Comparison of ENCODE assay signal across 19 cellular contexts in genomic region chr3:100063929-100064461, GRCh38. TPM values are rescaled to one million over a fixed set of nuclear protein-coding genes. Genes with fewer than 3 reads are reported as not detected.
DNase-seq lines count a peak whose midpoint lies in the region; ATAC-seq and TF ChIP-seq lines count a peak whose summit lies in the region.
"Had no signal": no experiment of that assay in that cellular context is flagged by ENCODE, and none has a peak within 500 bp of the region (broad histone marks: within the 10 kb centered on the region; RNA-seq: fewer than 3 reads in every experiment).

No MANE protein-coding gene starts in this region.

- H3K9ac ChIP-seq in smooth muscle cell (ENCODE audit: low read depth): peak overlapping the region; percentile 50
- H3K9ac ChIP-seq: BLaER1 treated with 17β-estradiol and CSF1 and Interleukin-3, amounts not matched to agents 10 nM and 100 nM had no signal

- intact Hi-C loops in left lung (cut with DNase I): no loop called here

- ATAC-seq in GM23338: no peak
- ATAC-seq in left lung: peak; percentile 32
- ATAC-seq: heart right ventricle had no signal

- WGBS in smooth muscle cell (ENCODE audit: low lambda C conversion rate): 38% methylated on average over 7 of the region's 7 CpGs

- DNase-seq in GM23338 (ENCODE audit: low spot score) (no peak), amniotic epithelial cell (ENCODE audit: low read depth) (peak; percentile 87), left lung (no peak), smooth muscle cell (lab: John Stamatoyannopoulos, UW; ENCODE audit: unreplicated experiment) (no peak), NCI-H2029 (lab: John Stamatoyannopoulos, UW) (no peak), AG08395 (ENCODE audit: low spot score) (no peak), inferior parietal cortex (ENCODE audit: extremely low spot score) (no peak), NCI-H1092 (lab: John Stamatoyannopoulos, UW) (no peak)
- DNase-seq: activated CD4-positive, alpha-beta T cell treated with anti-CD3 and anti-CD28 coated beads, Interleukin-2, amount 10 ng/mL, durations not matched to agents 7 days and 5 days; DMS153; heart right ventricle; Kasumi-1; NCI-H1436 treated with DMSO at 0.1 percent for 48 hours; NCI-H345; SHP77 treated with DMSO at 0.1 percent for 48 hours had no signal

- H3K27ac ChIP-seq in GM23338 (ENCODE audit: low read depth): no peak overlapping the region
- peak overlapping the region; percentile 48 to 70 for H3K27ac ChIP-seq in left lung
- H3K27ac ChIP-seq in smooth muscle cell (ENCODE audit: low read depth): peak overlapping the region; percentile 86
- H3K27ac ChIP-seq: BLaER1 treated with 17β-estradiol and CSF1 and Interleukin-3, amounts not matched to agents 10 nM and 100 nM had no signal

- H3K4me3 Mint-ChIP-seq in GM23338: no peak overlapping the region
- H3K4me3 Mint-ChIP-seq: activated CD4-positive, alpha-beta T cell treated with anti-CD3 and anti-CD28 coated beads, Interleukin-2, amount 10 ng/mL, durations not matched to agents 7 days and 5 days; central memory CD8-positive, alpha-beta T cell; T-helper 2 cell treated with Interferon-gamma antibody and Interleukin-4, amounts not matched to agents 5 μg/mL and 100 μg/mL, for 36 hours had no signal

- H3K4me2 ChIP-seq in GM23338: no peak overlapping the region
- peak overlapping the region; percentile 69 for H3K4me2 ChIP-seq in smooth muscle cell
- H3K4me2 ChIP-seq: BLaER1 treated with 17β-estradiol and CSF1 and Interleukin-3, amounts not matched to agents 10 nM and 100 nM had no signal

- H3K79me2 ChIP-seq in GM23338 (replicated peaks; ENCODE audit: insufficient read depth): no peaks in the 10 kb centered on the region
- no peaks in the 10 kb centered on the region for H3K79me2 ChIP-seq in smooth muscle cell (ENCODE audit: low read depth)

- H3F3A ChIP-seq in GM23338 (replicated peaks; ENCODE audit: low read depth): no peaks in the 10 kb centered on the region
- peaks cover 14% of the 10 kb centered on the region for H3F3A ChIP-seq in smooth muscle cell (ENCODE audit: low read depth)

- no peaks in the 10 kb centered on the region for H3K36me3 ChIP-seq in GM23338 (ENCODE audit: insufficient read depth)
- H3K36me3 ChIP-seq in left lung: no peaks in the 10 kb centered on the region
- H3K36me3 ChIP-seq in smooth muscle cell (ENCODE audit: low read depth): no peaks in the 10 kb centered on the region
- H3K36me3 ChIP-seq: heart right ventricle had no signal

- H3K27ac Mint-ChIP-seq in GM23338: peak overlapping the region; percentile 18; the same call in 1 of the 2 replicates
- H3K27ac Mint-ChIP-seq: activated CD4-positive, alpha-beta T cell treated with anti-CD3 and anti-CD28 coated beads, Interleukin-2, amount 10 ng/mL, durations not matched to agents 7 days and 5 days; progenitor cell of endocrine pancreas; T-helper 2 cell treated with Interferon-gamma antibody and Interleukin-4, amounts not matched to agents 5 μg/mL and 100 μg/mL, for 36 hours had no signal

- peaks cover 2% of the 10 kb centered on the region; the same call in 2 of the 3 replicates for H3K4me1 Mint-ChIP-seq in GM23338

- H3K36me3 Mint-ChIP-seq in GM23338 (ENCODE audit: low read depth): no peaks in the 10 kb centered on the region

- H3K27me3 ChIP-seq in GM23338 (ENCODE audit: insufficient read depth): no peaks in the 10 kb centered on the region
- no peaks in the 10 kb centered on the region for H3K27me3 ChIP-seq in left lung
- H3K27me3 ChIP-seq in smooth muscle cell (ENCODE audit: low read depth): no peaks in the 10 kb centered on the region
- H3K27me3 ChIP-seq: BLaER1 treated with 17β-estradiol and CSF1 and Interleukin-3, amounts not matched to agents 10 nM and 100 nM; heart right ventricle had no signal

- no peaks in the 10 kb centered on the region for H3K9me3 ChIP-seq in left lung
- H3K9me3 ChIP-seq in smooth muscle cell (replicated peaks; ENCODE audit: low read depth): no peaks in the 10 kb centered on the region
- H3K9me3 ChIP-seq: heart right ventricle had no signal

- TF ChIP-seq CTCF in GM23338 (conservative IDR thresholded peaks at IDR 0.05; ENCODE audit: low read depth in 2 of 2): no peak
- no peak for TF ChIP-seq CTCF in left lung (IDR thresholded peaks at IDR 0.05)
- TF ChIP-seq CTCF in smooth muscle cell (IDR thresholded peaks at IDR 0.05; ENCODE audit: borderline replicate concordance, insufficient read depth, poor library complexity, severe bottlenecking): no peak

- H3K4me3 ChIP-seq in GM23338: no peak overlapping the region
- no peak overlapping the region for H3K4me3 ChIP-seq in left lung
- H3K4me3 ChIP-seq in smooth muscle cell: no peak overlapping the region
- H3K4me3 ChIP-seq: BLaER1 treated with 17β-estradiol and CSF1 and Interleukin-3, amounts not matched to agents 10 nM and 100 nM; heart right ventricle had no signal

- H2AFZ ChIP-seq in GM23338: no peak overlapping the region
- H2AFZ ChIP-seq in smooth muscle cell (ENCODE audit: low read depth): peak overlapping the region; percentile 77

- no peaks in the 10 kb centered on the region for H4K20me1 ChIP-seq in GM23338 (replicated peaks; ENCODE audit: insufficient read depth)
- H4K20me1 ChIP-seq in smooth muscle cell (ENCODE audit: low read depth): no peaks in the 10 kb centered on the region

- H3K9me3 Mint-ChIP-seq in GM23338: no peaks in the 10 kb centered on the region
- H3K9me3 Mint-ChIP-seq: activated CD4-positive, alpha-beta T cell treated with anti-CD3 and anti-CD28 coated beads, Interleukin-2, amount 10 ng/mL, durations not matched to agents 7 days and 5 days; central memory CD8-positive, alpha-beta T cell; T-helper 2 cell treated with Interferon-gamma antibody and Interleukin-4, amounts not matched to agents 5 μg/mL and 100 μg/mL, for 36 hours had no signal

- H3K9me2 ChIP-seq in GM23338 (ENCODE audit: insufficient read depth): no peaks in the 10 kb centered on the region

- H3K4me1 ChIP-seq in GM23338 (ENCODE audit: insufficient read depth) (peaks cover 6% of the 10 kb centered on the region), left lung (peaks cover 1 to 34% of the 10 kb centered on the region in 2 donors), smooth muscle cell (ENCODE audit: low read depth) (peaks cover 20% of the 10 kb centered on the region)

- H3K27me3 Mint-ChIP-seq in GM23338 (ENCODE audit: insufficient read depth, low read depth, poor library complexity): peaks cover 3% of the 10 kb centered on the region
- H3K27me3 Mint-ChIP-seq: activated CD4-positive, alpha-beta T cell treated with anti-CD3 and anti-CD28 coated beads, Interleukin-2, amount 10 ng/mL, durations not matched to agents 7 days and 5 days; central memory CD8-positive, alpha-beta T cell; progenitor cell of endocrine pancreas had no signal

TF ChIP-seq in GM23338, 12 proteins besides CTCF, POLR2A, EP300 and RAD21 (continues in another document):
- no peak for TF ChIP-seq STAT1 (IDR thresholded peaks at IDR 0.05; ENCODE audit: unreplicated experiment)
- no peak for TF ChIP-seq ETS1 (IDR thresholded peaks at IDR 0.05)
- no peak for TF ChIP-seq CREB1 (CRISPR knock-in tag; IDR thresholded peaks at IDR 0.05; ENCODE audit: low read depth)

RNA-seq across cellular contexts. Expression of gene FILIP1L, which starts 50.3 kb away (rescaled TPM):
- not detected in 2 replicates for total RNA-seq in GM23338 (2014; rRNA removed; shearing (Covaris generic))
- polyA plus RNA-seq in GM23338 (2016; fragmentation: Nextera tagmentation; extraction: Ambion mirVana): 1.3 and 1.6 TPM in 2 replicates
- 10 to 100 TPM; 24.3 to 68.9 TPM for total RNA-seq in left lung
- 104 and 115 TPM in 2 replicates for total RNA-seq in smooth muscle cell
- 56.2 and 94.3 TPM in 2 replicates for polyA plus RNA-seq in smooth muscle cell

Comparison
In these comparisons a context has a peak if more than half of its experiments do, and no peak if none do; other contexts are left out.
1. RNA of gene FILIP1L, which starts 50.3 kb away (total RNA-seq): 104 to 115 TPM in smooth muscle cell and 24.3 to 68.9 TPM in left lung; not detected in GM23338; every median in the first group is over 10 times any median in the second.